ENCODE assay signal across 2 cellular contexts in genomic region chr18:54607213-54607934, GRCh38.
TF ChIP-seq lines count a peak whose summit lies in the region.

No MANE protein-coding gene starts in this region.

TF ChIP-seq in IMR-90, 13 proteins besides CTCF, POLR2A, EP300 and RAD21 (continued from another document):
- TF ChIP-seq, protein P1, sequence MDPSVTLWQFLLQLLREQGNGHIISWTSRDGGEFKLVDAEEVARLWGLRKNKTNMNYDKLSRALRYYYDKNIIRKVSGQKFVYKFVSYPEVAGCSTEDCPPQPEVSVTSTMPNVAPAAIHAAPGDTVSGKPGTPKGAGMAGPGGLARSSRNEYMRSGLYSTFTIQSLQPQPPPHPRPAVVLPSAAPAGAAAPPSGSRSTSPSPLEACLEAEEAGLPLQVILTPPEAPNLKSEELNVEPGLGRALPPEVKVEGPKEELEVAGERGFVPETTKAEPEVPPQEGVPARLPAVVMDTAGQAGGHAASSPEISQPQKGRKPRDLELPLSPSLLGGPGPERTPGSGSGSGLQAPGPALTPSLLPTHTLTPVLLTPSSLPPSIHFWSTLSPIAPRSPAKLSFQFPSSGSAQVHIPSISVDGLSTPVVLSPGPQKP (IDR thresholded peaks at IDR 0.05; ENCODE audit: borderline replicate concordance, low read depth, low read length), result no peak
- TF ChIP-seq CHD1 (IDR thresholded peaks at IDR 0.05; ENCODE audit: low read depth, low read length), result no peak
- TF ChIP-seq, protein P2, sequence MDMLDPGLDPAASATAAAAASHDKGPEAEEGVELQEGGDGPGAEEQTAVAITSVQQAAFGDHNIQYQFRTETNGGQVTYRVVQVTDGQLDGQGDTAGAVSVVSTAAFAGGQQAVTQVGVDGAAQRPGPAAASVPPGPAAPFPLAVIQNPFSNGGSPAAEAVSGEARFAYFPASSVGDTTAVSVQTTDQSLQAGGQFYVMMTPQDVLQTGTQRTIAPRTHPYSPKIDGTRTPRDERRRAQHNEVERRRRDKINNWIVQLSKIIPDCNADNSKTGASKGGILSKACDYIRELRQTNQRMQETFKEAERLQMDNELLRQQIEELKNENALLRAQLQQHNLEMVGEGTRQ (IDR thresholded peaks at IDR 0.05; ENCODE audit: low read depth, low read length), result no peak
- no peak for TF ChIP-seq MAZ (IDR thresholded peaks at IDR 0.05; ENCODE audit: borderline replicate concordance, low read depth, low read length)
- TF ChIP-seq SMC3 (IDR thresholded peaks at IDR 0.05; ENCODE audit: low read depth, low read length), result no peak
- no peak for TF ChIP-seq MAFK (IDR thresholded peaks at IDR 0.05; ENCODE audit: low read depth, low read length)
- TF ChIP-seq CEBPB (IDR thresholded peaks at IDR 0.05; ENCODE audit: low read depth, low read length), result no peak
- no peak for TF ChIP-seq NFE2L2 (IDR thresholded peaks at IDR 0.05; ENCODE audit: low read depth, low read length)

TF ChIP-seq in WTC11, 78 proteins besides CTCF, POLR2A, EP300 and RAD21 (continued from another document):
- TF ChIP-seq ZNF317 (CRISPR knock-in tag; IDR thresholded peaks at IDR 0.05; ENCODE audit: borderline replicate concordance, low read depth) (no peak), PRDM15 (CRISPR knock-in tag; IDR thresholded peaks at IDR 0.05) (peak; percentile 61), NFE2L1 (CRISPR knock-in tag; IDR thresholded peaks at IDR 0.05) (0 out of 2 replicates have a peak, but pooled peaks have one; percentile 21), NR1H2 (CRISPR knock-in tag; IDR thresholded peaks at IDR 0.05) (no peak), CDX4 (CRISPR knock-in tag; IDR thresholded peaks at IDR 0.05; ENCODE audit: borderline replicate concordance) (no peak)
- TF ChIP-seq, protein P3, sequence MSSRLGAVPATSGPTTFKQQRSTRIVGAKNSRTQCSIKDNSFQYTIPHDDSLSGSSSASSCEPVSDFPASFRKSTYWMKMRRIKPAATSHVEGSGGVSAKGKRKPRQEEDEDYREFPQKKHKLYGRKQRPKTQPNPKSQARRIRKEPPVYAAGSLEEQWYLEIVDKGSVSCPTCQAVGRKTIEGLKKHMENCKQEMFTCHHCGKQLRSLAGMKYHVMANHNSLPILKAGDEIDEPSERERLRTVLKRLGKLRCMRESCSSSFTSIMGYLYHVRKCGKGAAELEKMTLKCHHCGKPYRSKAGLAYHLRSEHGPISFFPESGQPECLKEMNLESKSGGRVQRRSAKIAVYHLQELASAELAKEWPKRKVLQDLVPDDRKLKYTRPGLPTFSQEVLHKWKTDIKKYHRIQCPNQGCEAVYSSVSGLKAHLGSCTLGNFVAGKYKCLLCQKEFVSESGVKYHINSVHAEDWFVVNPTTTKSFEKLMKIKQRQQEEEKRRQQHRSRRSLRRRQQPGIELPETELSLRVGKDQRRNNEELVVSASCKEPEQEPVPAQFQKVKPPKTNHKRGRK (CRISPR knock-in tag; IDR thresholded peaks at IDR 0.05; ENCODE audit: borderline replicate concordance), result no peak
- TF ChIP-seq, protein P4, sequence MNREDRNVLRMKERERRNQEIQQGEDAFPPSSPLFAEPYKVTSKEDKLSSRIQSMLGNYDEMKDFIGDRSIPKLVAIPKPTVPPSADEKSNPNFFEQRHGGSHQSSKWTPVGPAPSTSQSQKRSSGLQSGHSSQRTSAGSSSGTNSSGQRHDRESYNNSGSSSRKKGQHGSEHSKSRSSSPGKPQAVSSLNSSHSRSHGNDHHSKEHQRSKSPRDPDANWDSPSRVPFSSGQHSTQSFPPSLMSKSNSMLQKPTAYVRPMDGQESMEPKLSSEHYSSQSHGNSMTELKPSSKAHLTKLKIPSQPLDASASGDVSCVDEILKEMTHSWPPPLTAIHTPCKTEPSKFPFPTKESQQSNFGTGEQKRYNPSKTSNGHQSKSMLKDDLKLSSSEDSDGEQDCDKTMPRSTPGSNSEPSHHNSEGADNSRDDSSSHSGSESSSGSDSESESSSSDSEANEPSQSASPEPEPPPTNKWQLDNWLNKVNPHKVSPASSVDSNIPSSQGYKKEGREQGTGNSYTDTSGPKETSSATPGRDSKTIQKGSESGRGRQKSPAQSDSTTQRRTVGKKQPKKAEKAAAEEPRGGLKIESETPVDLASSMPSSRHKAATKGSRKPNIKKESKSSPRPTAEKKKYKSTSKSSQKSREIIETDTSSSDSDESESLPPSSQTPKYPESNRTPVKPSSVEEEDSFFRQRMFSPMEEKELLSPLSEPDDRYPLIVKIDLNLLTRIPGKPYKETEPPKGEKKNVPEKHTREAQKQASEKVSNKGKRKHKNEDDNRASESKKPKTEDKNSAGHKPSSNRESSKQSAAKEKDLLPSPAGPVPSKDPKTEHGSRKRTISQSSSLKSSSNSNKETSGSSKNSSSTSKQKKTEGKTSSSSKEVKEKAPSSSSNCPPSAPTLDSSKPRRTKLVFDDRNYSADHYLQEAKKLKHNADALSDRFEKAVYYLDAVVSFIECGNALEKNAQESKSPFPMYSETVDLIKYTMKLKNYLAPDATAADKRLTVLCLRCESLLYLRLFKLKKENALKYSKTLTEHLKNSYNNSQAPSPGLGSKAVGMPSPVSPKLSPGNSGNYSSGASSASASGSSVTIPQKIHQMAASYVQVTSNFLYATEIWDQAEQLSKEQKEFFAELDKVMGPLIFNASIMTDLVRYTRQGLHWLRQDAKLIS (CRISPR knock-in tag; IDR thresholded peaks at IDR 0.05; ENCODE audit: borderline replicate concordance), result peak; percentile 64; the same call in 1 of the 2 replicates
- TF ChIP-seq, protein P5, sequence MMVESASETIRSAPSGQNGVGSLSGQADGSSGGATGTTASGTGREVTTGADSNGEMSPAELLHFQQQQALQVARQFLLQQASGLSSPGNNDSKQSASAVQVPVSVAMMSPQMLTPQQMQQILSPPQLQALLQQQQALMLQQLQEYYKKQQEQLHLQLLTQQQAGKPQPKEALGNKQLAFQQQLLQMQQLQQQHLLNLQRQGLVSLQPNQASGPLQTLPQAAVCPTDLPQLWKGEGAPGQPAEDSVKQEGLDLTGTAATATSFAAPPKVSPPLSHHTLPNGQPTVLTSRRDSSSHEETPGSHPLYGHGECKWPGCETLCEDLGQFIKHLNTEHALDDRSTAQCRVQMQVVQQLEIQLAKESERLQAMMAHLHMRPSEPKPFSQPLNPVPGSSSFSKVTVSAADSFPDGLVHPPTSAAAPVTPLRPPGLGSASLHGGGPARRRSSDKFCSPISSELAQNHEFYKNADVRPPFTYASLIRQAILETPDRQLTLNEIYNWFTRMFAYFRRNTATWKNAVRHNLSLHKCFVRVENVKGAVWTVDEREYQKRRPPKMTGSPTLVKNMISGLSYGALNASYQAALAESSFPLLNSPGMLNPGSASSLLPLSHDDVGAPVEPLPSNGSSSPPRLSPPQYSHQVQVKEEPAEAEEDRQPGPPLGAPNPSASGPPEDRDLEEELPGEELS (CRISPR knock-in tag; IDR thresholded peaks at IDR 0.05), result peak; percentile 56; the same call in 1 of the 2 replicates
- TF ChIP-seq, protein P6, sequence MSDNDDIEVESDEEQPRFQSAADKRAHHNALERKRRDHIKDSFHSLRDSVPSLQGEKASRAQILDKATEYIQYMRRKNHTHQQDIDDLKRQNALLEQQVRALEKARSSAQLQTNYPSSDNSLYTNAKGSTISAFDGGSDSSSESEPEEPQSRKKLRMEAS (CRISPR knock-in tag; IDR thresholded peaks at IDR 0.05), result peak; percentile 20; the same call in 1 of the 2 replicates
